Comparison of ENCODE assay signal across 1 cellular context in the genomic region with DNA sequence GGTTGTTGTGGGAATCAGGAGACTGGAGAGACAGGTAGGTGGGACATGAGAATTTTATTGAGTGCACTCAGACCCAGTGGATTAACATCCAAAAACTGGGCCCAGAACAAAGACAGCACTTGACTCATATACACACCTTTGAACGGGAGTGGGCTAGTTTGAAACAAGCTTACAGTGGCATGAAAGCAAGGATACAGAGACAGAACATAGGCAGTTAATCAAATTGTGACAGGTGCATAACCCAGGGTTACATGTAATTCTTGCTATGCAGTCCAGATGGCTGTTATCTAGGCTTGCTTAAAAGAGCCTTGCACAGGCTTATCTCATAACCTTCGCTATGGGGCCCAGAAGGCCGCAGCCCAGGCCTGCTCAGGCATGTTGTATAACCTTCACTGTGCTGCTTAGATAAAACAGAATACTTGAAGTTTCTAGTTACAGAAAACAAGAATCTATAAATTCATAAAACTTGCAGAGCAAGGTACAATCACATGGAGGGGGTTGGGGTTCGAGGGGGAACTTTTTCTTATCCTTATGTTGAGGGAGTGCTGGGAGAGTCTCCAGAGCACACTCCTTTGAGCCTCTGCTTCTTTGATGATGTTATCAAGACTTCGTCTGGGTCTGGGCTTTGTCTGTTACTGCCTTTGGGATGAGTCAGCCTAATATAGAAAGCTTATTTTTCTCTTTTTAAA.
A peak's percentile ranks its signal among the peaks of the same experiment; 100 is the strongest.
TF ChIP-seq lines count a peak whose summit lies in the region.

No MANE protein-coding gene starts in this region.

TF ChIP-seq in K562, 482 proteins besides CTCF, POLR2A, EP300 and RAD21 (continued from another document and continues in another):
- TF ChIP-seq, protein P1, sequence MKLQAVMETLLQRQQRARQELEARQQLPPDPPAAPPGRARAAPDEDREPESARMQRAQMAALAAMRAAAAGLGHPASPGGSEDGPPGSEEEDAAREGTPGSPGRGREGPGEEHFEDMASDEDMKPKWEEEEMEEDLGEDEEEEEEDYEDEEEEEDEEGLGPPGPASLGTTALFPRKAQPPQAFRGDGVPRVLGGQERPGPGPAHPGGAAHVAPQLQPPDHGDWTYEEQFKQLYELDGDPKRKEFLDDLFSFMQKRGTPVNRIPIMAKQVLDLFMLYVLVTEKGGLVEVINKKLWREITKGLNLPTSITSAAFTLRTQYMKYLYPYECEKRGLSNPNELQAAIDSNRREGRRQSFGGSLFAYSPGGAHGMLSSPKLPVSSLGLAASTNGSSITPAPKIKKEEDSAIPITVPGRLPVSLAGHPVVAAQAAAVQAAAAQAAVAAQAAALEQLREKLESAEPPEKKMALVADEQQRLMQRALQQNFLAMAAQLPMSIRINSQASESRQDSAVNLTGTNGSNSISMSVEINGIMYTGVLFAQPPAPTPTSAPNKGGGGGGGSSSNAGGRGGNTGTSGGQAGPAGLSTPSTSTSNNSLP (IDR thresholded peaks at IDR 0.05; ENCODE audit: borderline replicate concordance, low read depth, low read length) = no peak
- TF ChIP-seq BRD4 (IDR thresholded peaks at IDR 0.05) = no peak
- TF ChIP-seq ZNF707 (CRISPR knock-in tag; conservative IDR thresholded peaks at IDR 0.05) = no peak
- TF ChIP-seq TEAD4 (IDR thresholded peaks at IDR 0.05; ENCODE audit: low read length) = peak; percentile 93
- no peak for TF ChIP-seq TEAD4 (CRISPR knock-in tag; IDR thresholded peaks at IDR 0.05; ENCODE audit: borderline replicate concordance)
- no peak for TF ChIP-seq SMARCB1 (IDR thresholded peaks at IDR 0.05; ENCODE audit: insufficient read length, low read depth)
- TF ChIP-seq, protein P2, sequence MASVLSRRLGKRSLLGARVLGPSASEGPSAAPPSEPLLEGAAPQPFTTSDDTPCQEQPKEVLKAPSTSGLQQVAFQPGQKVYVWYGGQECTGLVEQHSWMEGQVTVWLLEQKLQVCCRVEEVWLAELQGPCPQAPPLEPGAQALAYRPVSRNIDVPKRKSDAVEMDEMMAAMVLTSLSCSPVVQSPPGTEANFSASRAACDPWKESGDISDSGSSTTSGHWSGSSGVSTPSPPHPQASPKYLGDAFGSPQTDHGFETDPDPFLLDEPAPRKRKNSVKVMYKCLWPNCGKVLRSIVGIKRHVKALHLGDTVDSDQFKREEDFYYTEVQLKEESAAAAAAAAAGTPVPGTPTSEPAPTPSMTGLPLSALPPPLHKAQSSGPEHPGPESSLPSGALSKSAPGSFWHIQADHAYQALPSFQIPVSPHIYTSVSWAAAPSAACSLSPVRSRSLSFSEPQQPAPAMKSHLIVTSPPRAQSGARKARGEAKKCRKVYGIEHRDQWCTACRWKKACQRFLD (CRISPR knock-in tag; IDR thresholded peaks at IDR 0.05) = 0 out of 2 replicates have a peak, but pooled peaks have one; percentile 33
- no peak for TF ChIP-seq HMGN3 (IDR thresholded peaks at IDR 0.05; ENCODE audit: borderline replicate concordance, extremely low read depth, insufficient read length, low read depth, low read length)
- TF ChIP-seq RUNX1 (IDR thresholded peaks at IDR 0.05; ENCODE audit: low read depth) = no peak
- TF ChIP-seq KLF16 (IDR thresholded peaks at IDR 0.05) = peak; percentile 83
- TF ChIP-seq HEY1 (CRISPR knock-in tag; IDR thresholded peaks at IDR 0.05; ENCODE audit: borderline replicate concordance) = no peak
- no peak for TF ChIP-seq ZFP36 (IDR thresholded peaks at IDR 0.05; ENCODE audit: low read depth, low read length, partially characterized antibody)
- no peak for TF ChIP-seq ETS2 (tag; IDR thresholded peaks at IDR 0.05; ENCODE audit: borderline replicate concordance, poor library complexity, severe bottlenecking)
- TF ChIP-seq ZNF699 (CRISPR knock-in tag; IDR thresholded peaks at IDR 0.05; ENCODE audit: insufficient replicate concordance) = no peak
- no peak for TF ChIP-seq HDAC8 (tag; IDR thresholded peaks at IDR 0.05)
- TF ChIP-seq, protein P3, sequence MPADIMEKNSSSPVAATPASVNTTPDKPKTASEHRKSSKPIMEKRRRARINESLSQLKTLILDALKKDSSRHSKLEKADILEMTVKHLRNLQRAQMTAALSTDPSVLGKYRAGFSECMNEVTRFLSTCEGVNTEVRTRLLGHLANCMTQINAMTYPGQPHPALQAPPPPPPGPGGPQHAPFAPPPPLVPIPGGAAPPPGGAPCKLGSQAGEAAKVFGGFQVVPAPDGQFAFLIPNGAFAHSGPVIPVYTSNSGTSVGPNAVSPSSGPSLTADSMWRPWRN (IDR thresholded peaks at IDR 0.05; ENCODE audit: low read depth) = no peak
- no peak for TF ChIP-seq XRCC5 (IDR thresholded peaks at IDR 0.05; ENCODE audit: low read depth, low read length)
- TF ChIP-seq CHD4 (IDR thresholded peaks at IDR 0.05; ENCODE audit: insufficient read depth, insufficient replicate concordance, low read depth, low read length, poor library complexity, severe bottlenecking) = no peak
- no peak for TF ChIP-seq RBM17 (IDR thresholded peaks at IDR 0.05; ENCODE audit: borderline replicate concordance, low read depth, low read length)
- TF ChIP-seq ETV1 (tag; conservative IDR thresholded peaks at IDR 0.05; ENCODE audit: low read depth) = no peak
- TF ChIP-seq PURB (CRISPR knock-in tag; IDR thresholded peaks at IDR 0.05; ENCODE audit: low read depth) = no peak
- TF ChIP-seq, protein P4, sequence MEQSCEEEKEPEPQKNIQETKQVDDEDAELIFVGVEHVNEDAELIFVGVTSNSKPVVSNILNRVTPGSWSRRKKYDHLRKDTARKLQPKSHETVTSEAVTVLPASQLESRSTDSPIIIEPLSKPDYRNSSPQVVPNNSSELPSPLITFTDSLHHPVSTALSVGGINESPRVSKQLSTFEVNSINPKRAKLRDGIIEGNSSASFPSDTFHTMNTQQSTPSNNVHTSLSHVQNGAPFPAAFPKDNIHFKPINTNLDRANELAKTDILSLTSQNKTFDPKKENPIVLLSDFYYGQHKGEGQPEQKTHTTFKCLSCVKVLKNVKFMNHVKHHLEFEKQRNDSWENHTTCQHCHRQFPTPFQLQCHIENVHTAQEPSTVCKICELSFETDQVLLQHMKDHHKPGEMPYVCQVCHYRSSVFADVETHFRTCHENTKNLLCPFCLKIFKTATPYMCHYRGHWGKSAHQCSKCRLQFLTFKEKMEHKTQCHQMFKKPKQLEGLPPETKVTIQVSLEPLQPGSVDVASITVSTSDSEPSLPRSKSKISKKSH (CRISPR knock-in tag; IDR thresholded peaks at IDR 0.05) = peak; percentile 91; the same call in 1 of the 2 replicates
- TF ChIP-seq, protein P5, sequence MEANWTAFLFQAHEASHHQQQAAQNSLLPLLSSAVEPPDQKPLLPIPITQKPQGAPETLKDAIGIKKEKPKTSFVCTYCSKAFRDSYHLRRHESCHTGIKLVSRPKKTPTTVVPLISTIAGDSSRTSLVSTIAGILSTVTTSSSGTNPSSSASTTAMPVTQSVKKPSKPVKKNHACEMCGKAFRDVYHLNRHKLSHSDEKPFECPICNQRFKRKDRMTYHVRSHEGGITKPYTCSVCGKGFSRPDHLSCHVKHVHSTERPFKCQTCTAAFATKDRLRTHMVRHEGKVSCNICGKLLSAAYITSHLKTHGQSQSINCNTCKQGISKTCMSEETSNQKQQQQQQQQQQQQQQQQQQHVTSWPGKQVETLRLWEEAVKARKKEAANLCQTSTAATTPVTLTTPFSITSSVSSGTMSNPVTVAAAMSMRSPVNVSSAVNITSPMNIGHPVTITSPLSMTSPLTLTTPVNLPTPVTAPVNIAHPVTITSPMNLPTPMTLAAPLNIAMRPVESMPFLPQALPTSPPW (CRISPR knock-in tag; IDR thresholded peaks at IDR 0.05) = peak; percentile 27; the same call in 1 of the 2 replicates
- no peak for TF ChIP-seq HOXB6 (CRISPR knock-in tag; IDR thresholded peaks at IDR 0.05; ENCODE audit: borderline replicate concordance)
- TF ChIP-seq ZNF12 (CRISPR knock-in tag; IDR thresholded peaks at IDR 0.05) = peak; percentile 64; the same call in 1 of the 2 replicates
- TF ChIP-seq, protein P6, sequence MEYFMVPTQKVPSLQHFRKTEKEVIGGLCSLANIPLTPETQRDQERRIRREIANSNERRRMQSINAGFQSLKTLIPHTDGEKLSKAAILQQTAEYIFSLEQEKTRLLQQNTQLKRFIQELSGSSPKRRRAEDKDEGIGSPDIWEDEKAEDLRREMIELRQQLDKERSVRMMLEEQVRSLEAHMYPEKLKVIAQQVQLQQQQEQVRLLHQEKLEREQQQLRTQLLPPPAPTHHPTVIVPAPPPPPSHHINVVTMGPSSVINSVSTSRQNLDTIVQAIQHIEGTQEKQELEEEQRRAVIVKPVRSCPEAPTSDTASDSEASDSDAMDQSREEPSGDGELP (CRISPR knock-in tag; IDR thresholded peaks at IDR 0.05; ENCODE audit: borderline replicate concordance) = peak; percentile 53; the same call in 1 of the 2 replicates
- TF ChIP-seq, protein P7, sequence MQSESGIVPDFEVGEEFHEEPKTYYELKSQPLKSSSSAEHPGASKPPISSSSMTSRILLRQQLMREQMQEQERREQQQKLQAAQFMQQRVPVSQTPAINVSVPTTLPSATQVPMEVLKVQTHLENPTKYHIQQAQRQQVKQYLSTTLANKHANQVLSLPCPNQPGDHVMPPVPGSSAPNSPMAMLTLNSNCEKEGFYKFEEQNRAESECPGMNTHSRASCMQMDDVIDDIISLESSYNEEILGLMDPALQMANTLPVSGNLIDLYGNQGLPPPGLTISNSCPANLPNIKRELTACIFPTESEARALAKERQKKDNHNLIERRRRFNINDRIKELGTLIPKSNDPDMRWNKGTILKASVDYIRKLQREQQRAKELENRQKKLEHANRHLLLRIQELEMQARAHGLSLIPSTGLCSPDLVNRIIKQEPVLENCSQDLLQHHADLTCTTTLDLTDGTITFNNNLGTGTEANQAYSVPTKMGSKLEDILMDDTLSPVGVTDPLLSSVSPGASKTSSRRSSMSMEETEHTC (IDR thresholded peaks at IDR 0.05) = no peak
- TF ChIP-seq, protein P8, sequence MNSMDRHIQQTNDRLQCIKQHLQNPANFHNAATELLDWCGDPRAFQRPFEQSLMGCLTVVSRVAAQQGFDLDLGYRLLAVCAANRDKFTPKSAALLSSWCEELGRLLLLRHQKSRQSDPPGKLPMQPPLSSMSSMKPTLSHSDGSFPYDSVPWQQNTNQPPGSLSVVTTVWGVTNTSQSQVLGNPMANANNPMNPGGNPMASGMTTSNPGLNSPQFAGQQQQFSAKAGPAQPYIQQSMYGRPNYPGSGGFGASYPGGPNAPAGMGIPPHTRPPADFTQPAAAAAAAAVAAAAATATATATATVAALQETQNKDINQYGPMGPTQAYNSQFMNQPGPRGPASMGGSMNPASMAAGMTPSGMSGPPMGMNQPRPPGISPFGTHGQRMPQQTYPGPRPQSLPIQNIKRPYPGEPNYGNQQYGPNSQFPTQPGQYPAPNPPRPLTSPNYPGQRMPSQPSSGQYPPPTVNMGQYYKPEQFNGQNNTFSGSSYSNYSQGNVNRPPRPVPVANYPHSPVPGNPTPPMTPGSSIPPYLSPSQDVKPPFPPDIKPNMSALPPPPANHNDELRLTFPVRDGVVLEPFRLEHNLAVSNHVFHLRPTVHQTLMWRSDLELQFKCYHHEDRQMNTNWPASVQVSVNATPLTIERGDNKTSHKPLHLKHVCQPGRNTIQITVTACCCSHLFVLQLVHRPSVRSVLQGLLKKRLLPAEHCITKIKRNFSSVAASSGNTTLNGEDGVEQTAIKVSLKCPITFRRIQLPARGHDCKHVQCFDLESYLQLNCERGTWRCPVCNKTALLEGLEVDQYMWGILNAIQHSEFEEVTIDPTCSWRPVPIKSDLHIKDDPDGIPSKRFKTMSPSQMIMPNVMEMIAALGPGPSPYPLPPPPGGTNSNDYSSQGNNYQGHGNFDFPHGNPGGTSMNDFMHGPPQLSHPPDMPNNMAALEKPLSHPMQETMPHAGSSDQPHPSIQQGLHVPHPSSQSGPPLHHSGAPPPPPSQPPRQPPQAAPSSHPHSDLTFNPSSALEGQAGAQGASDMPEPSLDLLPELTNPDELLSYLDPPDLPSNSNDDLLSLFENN (IDR thresholded peaks at IDR 0.05; ENCODE audit: low read depth in 2 of 2, low read length in 2 of 2) = 0 out of 4 replicates have a peak, but pooled peaks of 1 of the 2 experiments have one; percentile 58
- no peak for TF ChIP-seq FOXJ3 (CRISPR knock-in tag; IDR thresholded peaks at IDR 0.05)
- TF ChIP-seq MAFK (IDR thresholded peaks at IDR 0.05; ENCODE audit: low read length) = no peak
- TF ChIP-seq TEAD1 (CRISPR knock-in tag; IDR thresholded peaks at IDR 0.05) = peak in 1 of 2 experiments; percentile 87; a peak in 2 of 4 replicates
- TF ChIP-seq ZNF778 (CRISPR knock-in tag; IDR thresholded peaks at IDR 0.05) = no peak
- TF ChIP-seq RB1 (IDR thresholded peaks at IDR 0.05; ENCODE audit: low read depth) = no peak
- TF ChIP-seq HDAC6 (IDR thresholded peaks at IDR 0.05; ENCODE audit: low read depth, low read length) = no peak
- 0 out of 2 replicates have a peak, but pooled peaks have one; percentile 54 for TF ChIP-seq ZNF584 (CRISPR knock-in tag; IDR thresholded peaks at IDR 0.05; ENCODE audit: low read depth)
- TF ChIP-seq ASH1L (IDR thresholded peaks at IDR 0.05; ENCODE audit: borderline replicate concordance, low read depth, partially characterized antibody) = no peak
- TF ChIP-seq PRPF4 (IDR thresholded peaks at IDR 0.05; ENCODE audit: insufficient read depth, low read depth, low read length, poor library complexity, severe bottlenecking) = no peak
- no peak for TF ChIP-seq SMAD1 (IDR thresholded peaks at IDR 0.05; ENCODE audit: low read depth, low read length, partially characterized antibody)
- peak; percentile 34 to 42; a peak in 3 of 4 replicates for TF ChIP-seq NRF1 (conservative IDR thresholded peaks at IDR 0.05 in 1 of 2, IDR thresholded peaks at IDR 0.05 in 1 of 2)
- TF ChIP-seq, protein P9, sequence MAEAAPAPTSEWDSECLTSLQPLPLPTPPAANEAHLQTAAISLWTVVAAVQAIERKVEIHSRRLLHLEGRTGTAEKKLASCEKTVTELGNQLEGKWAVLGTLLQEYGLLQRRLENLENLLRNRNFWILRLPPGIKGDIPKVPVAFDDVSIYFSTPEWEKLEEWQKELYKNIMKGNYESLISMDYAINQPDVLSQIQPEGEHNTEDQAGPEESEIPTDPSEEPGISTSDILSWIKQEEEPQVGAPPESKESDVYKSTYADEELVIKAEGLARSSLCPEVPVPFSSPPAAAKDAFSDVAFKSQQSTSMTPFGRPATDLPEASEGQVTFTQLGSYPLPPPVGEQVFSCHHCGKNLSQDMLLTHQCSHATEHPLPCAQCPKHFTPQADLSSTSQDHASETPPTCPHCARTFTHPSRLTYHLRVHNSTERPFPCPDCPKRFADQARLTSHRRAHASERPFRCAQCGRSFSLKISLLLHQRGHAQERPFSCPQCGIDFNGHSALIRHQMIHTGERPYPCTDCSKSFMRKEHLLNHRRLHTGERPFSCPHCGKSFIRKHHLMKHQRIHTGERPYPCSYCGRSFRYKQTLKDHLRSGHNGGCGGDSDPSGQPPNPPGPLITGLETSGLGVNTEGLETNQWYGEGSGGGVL (CRISPR knock-in tag; IDR thresholded peaks at IDR 0.05) = no peak
- no peak for TF ChIP-seq ZNF140 (CRISPR knock-in tag; IDR thresholded peaks at IDR 0.05)
- no peak for TF ChIP-seq NELFE (IDR thresholded peaks at IDR 0.05; ENCODE audit: insufficient read depth, insufficient read length)
- no peak for TF ChIP-seq PCBP1 (IDR thresholded peaks at IDR 0.05; ENCODE audit: low read depth, low read length, poor library complexity, severe bottlenecking)
- TF ChIP-seq JUND (IDR thresholded peaks at IDR 0.05; ENCODE audit: borderline replicate concordance, low read depth, low read length) = no peak
- no peak; the same call in 2 of the 3 replicates for TF ChIP-seq JUND (tag; IDR thresholded peaks at IDR 0.05; ENCODE audit: borderline replicate concordance, low read depth, low read length)
- TF ChIP-seq MTA3 (IDR thresholded peaks at IDR 0.05; ENCODE audit: borderline replicate concordance) = peak; percentile 66; the same call in 1 of the 2 replicates
